Comparison of ENCODE assay signal across 8 cellular contexts in genomic region chr19:54190503-54190941, GRCh38. TPM values are rescaled to one million over a fixed set of nuclear protein-coding genes. Genes with fewer than 3 reads are reported as not detected.
DNase-seq lines count a peak whose midpoint lies in the region; ATAC-seq, FAIRE-seq and TF ChIP-seq lines count a peak whose summit lies in the region.

No MANE protein-coding gene starts in this region.

- no peaks in the 10 kb centered on the region for H3K9me2 ChIP-seq in OCI-LY1 (ENCODE audit: low read depth, low read length)

- H3K4me1 ChIP-seq in OCI-LY1 (ENCODE audit: insufficient read depth, low read length, severe bottlenecking) (peaks cover 21% of the 10 kb centered on the region), mesodermal cell (ENCODE audit: control insufficient read depth, insufficient read depth, low read length, poor library complexity, severe bottlenecking) (peaks cover 17% of the 10 kb centered on the region)

- no peaks in the 10 kb centered on the region for H3K27me3 ChIP-seq in OCI-LY1 (ENCODE audit: insufficient read depth, low read length)

- H3K36me3 ChIP-seq in OCI-LY1 (ENCODE audit: insufficient read depth, low read length) (peaks cover 16% of the 10 kb centered on the region; the same call in 1 of the 2 replicates), mesodermal cell (ENCODE audit: control insufficient read depth, insufficient read depth, low read length) (peaks cover 54% of the 10 kb centered on the region)

- 0 to 2% methylated on average over 42 to 48 of the region's 51 CpGs for WGBS in mesodermal cell (ENCODE audit: insufficient coverage in 2 of 2), 2 experiments

- no peaks in the 10 kb centered on the region for H3F3A ChIP-seq in OCI-LY1 (ENCODE audit: insufficient read depth, low read length)

- FAIRE-seq in endometrium (lab: Jason Lieb, UNC): peak; percentile 99

- H3K4me2 ChIP-seq in OCI-LY1 (ENCODE audit: low read length): peak overlapping the region; percentile 93

- no peak for TF ChIP-seq CTCF in OCI-LY1 (IDR thresholded peaks at IDR 0.05; ENCODE audit: low read length)

- peak overlapping the region; percentile 82 for H3K4me3 ChIP-seq in OCI-LY1 (ENCODE audit: low read depth, low read length, poor library complexity, severe bottlenecking)
- peak overlapping the region; percentile 70 for H3K4me3 ChIP-seq in mesodermal cell (ENCODE audit: extremely low read depth, insufficient read depth, low read length, poor library complexity, severe bottlenecking)

- H3K27ac ChIP-seq in OCI-LY1 (ENCODE audit: low read depth, low read length, poor library complexity, severe bottlenecking) (peak overlapping the region; percentile 92), mesodermal cell (ENCODE audit: low read depth, low read length, severe bottlenecking) (peak overlapping the region; percentile 99)

- ATAC-seq in GM21529 (IDR thresholded peaks at IDR 0.05; ENCODE audit: unreplicated experiment): peak; percentile 43

- H4K20me1 ChIP-seq in OCI-LY1 (ENCODE audit: insufficient read depth, low read length): no peaks in the 10 kb centered on the region

- peak overlapping the region; percentile 80 for H3K9ac ChIP-seq in OCI-LY1 (ENCODE audit: low read length)

- DNase-seq in COR-L47 (lab: John Stamatoyannopoulos, UW) (peak; percentile 99), HuH-7.5 (ENCODE audit: low spot score) (peak; percentile 75), activated T-cell treated with anti-CD3 and anti-CD28 coated beads for 1 hour (ENCODE audit: low read depth) (peak; percentile 100)
- DNase-seq in stimulated activated CD8-positive, alpha-beta memory T cell treated with anti-CD3 and anti-CD28 coated beads, Interleukin-15, amount 100 ng/mL, for 1 hour (ENCODE audit: low read depth): peak; percentile 99

- no peaks in the 10 kb centered on the region for H3K79me2 ChIP-seq in OCI-LY1 (ENCODE audit: insufficient read depth, low read length)

- H2AFZ ChIP-seq in OCI-LY1 (ENCODE audit: low read length): no peak overlapping the region

- H3K9me3 ChIP-seq in OCI-LY1 (ENCODE audit: low read length) (no peaks in the 10 kb centered on the region), mesodermal cell (ENCODE audit: control insufficient read depth, low read length) (no peaks in the 10 kb centered on the region)

RNA-seq across cellular contexts. Expression of gene TSEN34, which starts 0.6 kb away (rescaled TPM):
- 54.2 TPM for polyA plus RNA-seq in mesodermal cell (2013, experiment 1 of 2)
- 41.3 TPM for polyA plus RNA-seq in mesodermal cell (2013, experiment 2 of 2)

RNA-seq across cellular contexts. Expression of gene MBOAT7, which starts 1.1 kb away (rescaled TPM):
- 240 TPM for polyA plus RNA-seq in mesodermal cell (2013, experiment 1 of 2)
- 192 TPM for polyA plus RNA-seq in mesodermal cell (2013, experiment 2 of 2)

RNA-seq across cellular contexts. Expression of gene RPS9, which starts 10.1 kb away (rescaled TPM):
- polyA plus RNA-seq in mesodermal cell (2013, experiment 1 of 2): 1,693 TPM
- polyA plus RNA-seq in mesodermal cell (2013, experiment 2 of 2): 1,592 TPM

RNA-seq across cellular contexts. Expression of gene TMC4, which starts 17.6 kb away (rescaled TPM):
- polyA plus RNA-seq in mesodermal cell (2013, experiment 1 of 2): 0.63 TPM
- 0.76 TPM for polyA plus RNA-seq in mesodermal cell (2013, experiment 2 of 2)

RNA-seq across cellular contexts. Expression of gene LENG1, which starts 31.0 kb away (rescaled TPM):
- 6.3 TPM for polyA plus RNA-seq in mesodermal cell (2013, experiment 1 of 2)
- polyA plus RNA-seq in mesodermal cell (2013, experiment 2 of 2): 5.9 TPM

Comparison
In these comparisons a context has a peak if more than half of its experiments do, and no peak if none do; other contexts are left out.
1. Peak in every context shown above with its lines: DNase-seq, ATAC-seq, H3K4me3 ChIP-seq and H3K27ac ChIP-seq.